8 cellular contexts compared by ENCODE assay signal in the genomic region with DNA sequence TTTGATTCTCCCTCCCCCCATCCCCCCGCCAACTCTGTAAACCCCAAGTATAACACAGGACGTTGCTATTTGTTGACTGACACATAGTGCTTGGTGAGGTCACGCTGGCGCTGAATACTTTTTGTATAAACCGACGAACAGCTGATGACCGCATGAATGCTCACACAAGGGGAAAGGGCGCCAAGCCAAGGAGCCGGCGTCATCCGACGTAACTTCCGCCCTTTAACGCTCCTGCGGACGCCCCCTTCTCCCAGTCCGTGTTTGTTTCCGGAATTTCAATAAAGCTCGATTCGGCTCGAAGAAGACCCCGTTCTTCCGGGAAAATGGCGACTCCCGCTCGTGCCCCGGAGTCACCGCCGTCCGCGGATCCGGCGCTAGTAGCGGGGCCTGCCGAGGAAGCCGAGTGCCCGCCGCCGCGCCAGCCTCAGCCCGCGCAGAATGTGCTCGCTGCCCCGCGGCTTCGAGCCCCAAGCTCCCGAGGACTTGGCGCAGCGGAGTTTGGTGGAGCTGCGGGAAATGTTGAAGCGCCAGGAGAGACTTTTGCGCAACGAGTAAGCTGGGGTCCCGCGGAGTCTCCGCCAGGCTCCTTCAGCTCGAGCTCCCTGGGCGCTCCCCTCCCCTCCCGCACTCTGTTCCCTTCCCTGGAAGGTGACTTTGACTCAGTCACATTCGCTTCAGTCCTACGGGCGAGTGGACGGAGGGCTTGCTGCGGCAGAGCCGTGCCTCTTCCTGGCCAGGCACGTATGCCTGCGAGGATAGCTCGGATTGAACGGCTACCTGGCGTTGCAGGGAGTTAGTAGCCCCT. TPM values are rescaled to one million over a fixed set of nuclear protein-coding genes. Genes with fewer than 3 reads are reported as not detected.
A peak's percentile ranks its signal among the peaks of the same experiment; 100 is the strongest.
DNase-seq lines count a peak whose midpoint lies in the region; ATAC-seq and TF ChIP-seq lines count a peak whose summit lies in the region.

A gene (plus strand): TSS at position 310 of the 805 bp plus-strand sequence. CDS start 129 bp downstream, at position 439.

- H3K27ac Mint-ChIP-seq in activated naive CD4-positive, alpha-beta T cell treated with anti-CD3 and anti-CD28 coated beads, Interleukin-2, amount 50 U/mL, for 72 hours: peak within 1 kb of the TSS; percentile 97

- H3K9me3 ChIP-seq in testis: no peaks in the 10 kb centered on the region

- intact Hi-C loops in testis (cut with DNase I; ENCODE audit: low total_unique reads): no loop called here

- TF ChIP-seq CTCF in omental fat pad (IDR thresholded peaks at IDR 0.05): no peak
- TF ChIP-seq CTCF in testis (IDR thresholded peaks at IDR 0.05): no peak

- peaks cover 39 to 46% of the 10 kb centered on the region in 2 donors for H3K36me3 Mint-ChIP-seq in activated naive CD4-positive, alpha-beta T cell treated with anti-CD3 and anti-CD28 coated beads, Interleukin-2, amount 50 U/mL, for 72 hours

- H3K4me3 ChIP-seq in GM08714 (ENCODE audit: low read length): peak within 1 kb of the TSS; percentile 96
- peak within 1 kb of the TSS; percentile 99 for H3K4me3 ChIP-seq in testis

- ATAC-seq in HG02610 (IDR thresholded peaks at IDR 0.05; ENCODE audit: unreplicated experiment) (peak; percentile 95), omental fat pad (ENCODE audit: low FRiP score) (peak; percentile 96)
- peak; percentile 97 to 98 for ATAC-seq in activated naive CD4-positive, alpha-beta T cell treated with anti-CD3 and anti-CD28 coated beads, Interleukin-2, amount 50 U/mL, for 72 hours

- no peaks in the 10 kb centered on the region for H3K36me3 ChIP-seq in testis (ENCODE audit: low read depth, missing control alignments)

- H3K9me3 Mint-ChIP-seq in activated naive CD4-positive, alpha-beta T cell treated with anti-CD3 and anti-CD28 coated beads, Interleukin-2, amount 50 U/mL, for 72 hours: peaks cover 7 to 11% of the 10 kb centered on the region in 2 donors

- WGBS in testis, 2 donors: 1 to 2% methylated on average over 44 to 69 of the region's 70 CpGs

- H3K4me1 ChIP-seq in testis: peaks cover 9% of the 10 kb centered on the region

- peak; percentile 95 for DNase-seq in NCI-H1092 treated with DMSO at 0.1 percent for 48 hours (lab: John Stamatoyannopoulos, UW)
- DNase-seq in SKM-1 (lab: John Stamatoyannopoulos, UW; ENCODE audit: unreplicated experiment): peak; percentile 66
- DNase-seq in activated naive CD4-positive, alpha-beta T cell treated with anti-CD3 and anti-CD28 coated beads, Interleukin-2, amount 50 U/mL, for 72 hours (ENCODE audit: low spot score in 2 of 2): peak; percentile 79 to 92
- DNase-seq in glomerular visceral epithelial cell (ENCODE audit: extremely low spot score): peak; percentile 96
- peak; percentile 93 for DNase-seq in omental fat pad (ENCODE audit: low spot score)
- peak; percentile 98 for DNase-seq in testis

- H3K27ac ChIP-seq in testis: peak within 1 kb of the TSS; percentile 94 to 96

- no peak for TF ChIP-seq POLR2A in testis (IDR thresholded peaks at IDR 0.05)

- no peaks in the 10 kb centered on the region for H3K27me3 ChIP-seq in testis

RNA-seq across cellular contexts. Expression of the gene that starts here (rescaled TPM):
- total RNA-seq in activated naive CD4-positive, alpha-beta T cell treated with anti-CD3 and anti-CD28 coated beads, Interleukin-2, amount 50 U/mL, for 72 hours: 10 to 100 TPM; 87.6 to 94.1 TPM
- 100 to 1,000 TPM in 2 of 4 donors, 10 to 100 TPM in 2; 60.4 to 186 (median 90.5) TPM for total RNA-seq in omental fat pad
- total RNA-seq in testis: 10 to 100 TPM; 87.2 to 97.7 TPM
- 33.3 TPM for polyA plus RNA-seq in testis (ENCODE audit: insufficient read depth, low read depth, low replicate concordance)

Comparison
In these comparisons a context has a peak if more than half of its experiments do, and no peak if none do; other contexts are left out.
1. Peak in every context shown above with its lines: DNase-seq, ATAC-seq, H3K4me3 ChIP-seq and H3K27ac ChIP-seq.